In genomic region chrX:93673869-93674271, GRCh38 we compare ENCODE assay signal across 9 cellular contexts. TPM values are rescaled to one million over a fixed set of nuclear protein-coding genes. Genes with fewer than 3 reads are reported as not detected.
DNase-seq lines count a peak whose midpoint lies in the region; ATAC-seq and TF ChIP-seq lines count a peak whose summit lies in the region.
"Had no signal": no experiment of that assay in that cellular context is flagged by ENCODE, and none has a peak within 500 bp of the region (broad histone marks: within the 10 kb centered on the region; RNA-seq: fewer than 3 reads in every experiment).

Gene FAM133A, plus strand, starts transcription at chrX:93674206. Its CDS starts 35,214 bp downstream, at chrX:93709420.

- no peaks in the 10 kb centered on the region for H3K9me3 ChIP-seq in SJSA1 (replicated peaks)

- no peak within 1 kb of the TSS for H3K27ac ChIP-seq in SJSA1

- H3K4me3 ChIP-seq in SJSA1 (peak within 1 kb of the TSS; percentile 38), epithelial cell of esophagus (ENCODE audit: low read length) (peak within 1 kb of the TSS; percentile 39)

- H3K36me3 ChIP-seq in SJSA1, result no peaks in the 10 kb centered on the region

- H3K27me3 ChIP-seq in SJSA1 (replicated peaks), result no peaks in the 10 kb centered on the region

- no peak for DNase-seq in activated CD8-positive, alpha-beta memory T cell treated with anti-CD3 and anti-CD28 coated beads, Interleukin-2, amount 10 ng/mL, durations not matched to agents 7 days and 5 days
- DNase-seq in activated CD8-positive, alpha-beta memory T cell treated with anti-CD3 and anti-CD28 coated beads for 24 hours, result no peak
- peak in 1 of 2 experiments; percentile 26 for DNase-seq in SJSA1 (ENCODE audit: low read depth in 1 of 2, low spot score in 2 of 2)
- DNase-seq in epithelial cell of esophagus (ENCODE audit: low read depth), result peak; percentile 3
- DNase-seq in natural killer cell treated with Interleukin-12 subunit alpha and Interleukin-12 subunit beta and Interleukin-15 and Interleukin-18, amount 100 ng/mL, for 72 hours (ENCODE audit: low spot score), result no peak
- no peak for DNase-seq in GM19240 (ENCODE audit: insufficient read length, low spot score)
- DNase-seq: DND-41 had no signal

- ATAC-seq in activated CD8-positive, alpha-beta memory T cell treated with anti-CD3 and anti-CD28 coated beads, Interleukin-2, amount 10 ng/mL, durations not matched to agents 7 days and 5 days, result no peak
- no peak for ATAC-seq in natural killer cell treated with Interleukin-12 subunit alpha and Interleukin-12 subunit beta and Interleukin-15 and Interleukin-18, amount 100 ng/mL, for 72 hours
- ATAC-seq in GM21360 (IDR thresholded peaks at IDR 0.05; ENCODE audit: unreplicated experiment) (no peak), GM18511 (IDR thresholded peaks at IDR 0.05; ENCODE audit: unreplicated experiment) (no peak)

- peak within 1 kb of the TSS; percentile 84 for H3K4me3 Mint-ChIP-seq in activated CD8-positive, alpha-beta memory T cell treated with anti-CD3 and anti-CD28 coated beads, Interleukin-2, amount 10 ng/mL, durations not matched to agents 7 days and 5 days
- peak within 1 kb of the TSS; percentile 80 for H3K4me3 Mint-ChIP-seq in natural killer cell treated with Interleukin-12 subunit alpha and Interleukin-12 subunit beta and Interleukin-15 and Interleukin-18, amount 100 ng/mL, for 72 hours

- TF ChIP-seq CTCF in epithelial cell of esophagus (IDR thresholded peaks at IDR 0.05; ENCODE audit: insufficient read depth, low read depth, low read length, missing control alignments), result no peak

- H3K27ac Mint-ChIP-seq in activated CD8-positive, alpha-beta memory T cell treated with anti-CD3 and anti-CD28 coated beads, Interleukin-2, amount 10 ng/mL, durations not matched to agents 7 days and 5 days, result peak within 1 kb of the TSS; percentile 80
- peak within 1 kb of the TSS in 1 of 2 donors; percentile 23 for H3K27ac Mint-ChIP-seq in natural killer cell treated with Interleukin-12 subunit alpha and Interleukin-12 subunit beta and Interleukin-15 and Interleukin-18, amount 100 ng/mL, for 72 hours

- H3K4me1 ChIP-seq in SJSA1 (replicated peaks), result no peaks in the 10 kb centered on the region

- H3K27me3 Mint-ChIP-seq in activated CD8-positive, alpha-beta memory T cell treated with anti-CD3 and anti-CD28 coated beads, Interleukin-2, amount 10 ng/mL, durations not matched to agents 7 days and 5 days, result no peaks in the 10 kb centered on the region
- peaks cover 0 to 12% of the 10 kb centered on the region in 2 donors for H3K27me3 Mint-ChIP-seq in natural killer cell treated with Interleukin-12 subunit alpha and Interleukin-12 subunit beta and Interleukin-15 and Interleukin-18, amount 100 ng/mL, for 72 hours

- CTCF ChIA-PET in activated CD8-positive, alpha-beta memory T cell treated with anti-CD3 and anti-CD28 coated beads, Interleukin-2, amount 10 ng/mL, durations not matched to agents 7 days and 5 days (lab: Charles Lee), result interaction anchor here (0.7 kb wide), 1 partner anchor 35 kb away, joined by 3 read pairs; no protein-coding TSS in a partner anchor

- H3K36me3 Mint-ChIP-seq in activated CD8-positive, alpha-beta memory T cell treated with anti-CD3 and anti-CD28 coated beads, Interleukin-2, amount 10 ng/mL, durations not matched to agents 7 days and 5 days, result no peaks in the 10 kb centered on the region
- H3K36me3 Mint-ChIP-seq in natural killer cell treated with Interleukin-12 subunit alpha and Interleukin-12 subunit beta and Interleukin-15 and Interleukin-18, amount 100 ng/mL, for 72 hours, result no peaks in the 10 kb centered on the region

- H3K9me3 Mint-ChIP-seq in activated CD8-positive, alpha-beta memory T cell treated with anti-CD3 and anti-CD28 coated beads, Interleukin-2, amount 10 ng/mL, durations not matched to agents 7 days and 5 days (ENCODE audit: low read depth), result no peaks in the 10 kb centered on the region
- H3K9me3 Mint-ChIP-seq in natural killer cell treated with Interleukin-12 subunit alpha and Interleukin-12 subunit beta and Interleukin-15 and Interleukin-18, amount 100 ng/mL, for 72 hours, result no peaks in the 10 kb centered on the region

- peaks cover 1% of the 10 kb centered on the region for H3K4me1 Mint-ChIP-seq in activated CD8-positive, alpha-beta memory T cell treated with anti-CD3 and anti-CD28 coated beads, Interleukin-2, amount 10 ng/mL, durations not matched to agents 7 days and 5 days
- H3K4me1 Mint-ChIP-seq in natural killer cell treated with Interleukin-12 subunit alpha and Interleukin-12 subunit beta and Interleukin-15 and Interleukin-18, amount 100 ng/mL, for 72 hours (ENCODE audit: low read depth in 2 of 2), result peaks cover 6 to 12% of the 10 kb centered on the region in 2 donors

RNA-seq across cellular contexts. Expression of gene FAM133A, which starts in this region (rescaled TPM):
- not detected for total RNA-seq in activated CD8-positive, alpha-beta memory T cell treated with anti-CD3 and anti-CD28 coated beads, Interleukin-2, amount 10 ng/mL, durations not matched to agents 7 days and 5 days
- total RNA-seq in SJSA1 (2014; rRNA removed; shearing (Covaris generic)), result 0.03 TPM in 1 of 2 replicates, not detected in the other
- total RNA-seq in natural killer cell treated with Interleukin-12 subunit alpha and Interleukin-12 subunit beta and Interleukin-15 and Interleukin-18, amount 100 ng/mL, for 72 hours, result not detected
